Comparison of ENCODE assay signal across 8 cellular contexts in genomic region chr6:25404693-25405169, GRCh38.
DNase-seq lines count a peak whose midpoint lies in the region; ATAC-seq and TF ChIP-seq lines count a peak whose summit lies in the region.

No MANE protein-coding gene starts in this region.

- no peak overlapping the region for H3K4me3 ChIP-seq in hepatocyte

- H3K4me1 Mint-ChIP-seq in activated naive CD8-positive, alpha-beta T cell (ENCODE audit: low read depth) = peaks cover 18% of the 10 kb centered on the region

- ATAC-seq in GM18517 (IDR thresholded peaks at IDR 0.05; ENCODE audit: unreplicated experiment) (peak; percentile 95), HG02623 (IDR thresholded peaks at IDR 0.05; ENCODE audit: unreplicated experiment) (peak; percentile 95)

- H3K27ac ChIP-seq in hepatocyte = no peak overlapping the region

- H3K4me3 Mint-ChIP-seq in activated naive CD8-positive, alpha-beta T cell = no peak overlapping the region

- peak overlapping the region; percentile 83 for H3K27ac Mint-ChIP-seq in activated naive CD8-positive, alpha-beta T cell

- H3K27me3 ChIP-seq in hepatocyte = no peaks in the 10 kb centered on the region

- no peak for TF ChIP-seq CTCF in hepatocyte (IDR thresholded peaks at IDR 0.05; ENCODE audit: poor library complexity)

- H3K79me2 ChIP-seq in hepatocyte = peaks cover 89% of the 10 kb centered on the region

- H3K9me3 Mint-ChIP-seq in activated naive CD8-positive, alpha-beta T cell (ENCODE audit: low read depth) = no peaks in the 10 kb centered on the region

- H3K9me3 ChIP-seq in hepatocyte (ENCODE audit: low read depth) = no peaks in the 10 kb centered on the region

- H4K20me1 ChIP-seq in hepatocyte (ENCODE audit: insufficient read depth, poor library complexity, severe bottlenecking) = peaks cover 12% of the 10 kb centered on the region

- H3K4me2 ChIP-seq in hepatocyte = no peak overlapping the region

- no peak overlapping the region for H2AFZ ChIP-seq in hepatocyte

- H3K36me3 ChIP-seq in hepatocyte (replicated peaks; ENCODE audit: insufficient read depth, low read depth) = no peaks in the 10 kb centered on the region

- 68% methylated on average over 8 of the region's 8 CpGs for WGBS in hepatocyte (ENCODE audit: low lambda C conversion rate, missing lambda C conversion rate)

- H3K27me3 Mint-ChIP-seq in activated naive CD8-positive, alpha-beta T cell = no peaks in the 10 kb centered on the region

- no peaks in the 10 kb centered on the region for H3K36me3 Mint-ChIP-seq in activated naive CD8-positive, alpha-beta T cell

- DNase-seq in NOMO-1 treated with dmso at 0.1 percent for 144 hours (lab: John Stamatoyannopoulos, UW; ENCODE audit: unreplicated experiment) = peak; percentile 39
- DNase-seq in stimulated activated CD4-positive, alpha-beta T cell treated with anti-CD3 and anti-CD28 coated beads, Interleukin-1b, Interleukin-23, amount 100 ng/mL, for 48 hours = peak; percentile 43
- DNase-seq in hepatocyte (ENCODE audit: low spot score) = no peak
- DNase-seq in NCI-H446 treated with DMSO at 0.1 percent for 48 hours (lab: John Stamatoyannopoulos, UW) = no peak
- no peak for DNase-seq in NCI-H1694 (lab: John Stamatoyannopoulos, UW)

- H3K9me2 ChIP-seq in hepatocyte (replicated peaks; ENCODE audit: insufficient read depth) = no peaks in the 10 kb centered on the region

- H3K4me1 ChIP-seq in hepatocyte (ENCODE audit: insufficient read depth) = no peaks in the 10 kb centered on the region

Comparison
In these comparisons a context has a peak if more than half of its experiments do, and no peak if none do; other contexts are left out.
1. DNase-seq: peak in NOMO-1 treated with dmso at 0.1 percent for 144 hours (single experiment) and stimulated activated CD4-positive, alpha-beta T cell treated with anti-CD3 and anti-CD28 coated beads, Interleukin-1b, Interleukin-23, amount 100 ng/mL, for 48 hours (single experiment); none in hepatocyte (single experiment), NCI-H446 treated with DMSO at 0.1 percent for 48 hours (single experiment) and NCI-H1694 (single experiment).